ENCODE assay signal across 1 cellular context in the genomic region with DNA sequence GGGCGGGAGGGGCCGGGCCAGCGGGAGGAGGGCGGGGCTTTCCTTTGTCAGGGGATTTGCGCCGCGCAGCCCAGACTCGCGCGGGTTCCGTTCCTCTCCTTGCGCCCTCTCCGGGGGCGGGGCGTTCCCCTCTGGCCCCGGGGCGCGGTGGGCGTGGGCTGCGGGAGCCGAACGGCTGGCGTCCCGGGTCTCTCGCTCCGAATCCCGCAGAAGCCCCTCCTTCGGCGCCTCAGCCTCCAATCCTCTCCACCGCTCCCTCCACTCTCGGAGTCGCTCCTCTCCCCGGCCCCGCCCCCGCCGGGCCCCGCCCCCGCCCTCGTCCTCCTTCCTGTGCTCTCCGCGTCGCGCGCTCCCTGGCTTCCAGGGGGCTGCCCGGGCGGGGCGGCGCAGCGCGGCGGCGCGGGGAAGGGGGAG.
TF ChIP-seq lines count a peak whose summit lies in the region.

No MANE protein-coding gene starts in this region.

TF ChIP-seq in HepG2, 621 proteins besides CTCF, POLR2A, EP300 and RAD21 (continued from another document):
- TF ChIP-seq, protein P1, sequence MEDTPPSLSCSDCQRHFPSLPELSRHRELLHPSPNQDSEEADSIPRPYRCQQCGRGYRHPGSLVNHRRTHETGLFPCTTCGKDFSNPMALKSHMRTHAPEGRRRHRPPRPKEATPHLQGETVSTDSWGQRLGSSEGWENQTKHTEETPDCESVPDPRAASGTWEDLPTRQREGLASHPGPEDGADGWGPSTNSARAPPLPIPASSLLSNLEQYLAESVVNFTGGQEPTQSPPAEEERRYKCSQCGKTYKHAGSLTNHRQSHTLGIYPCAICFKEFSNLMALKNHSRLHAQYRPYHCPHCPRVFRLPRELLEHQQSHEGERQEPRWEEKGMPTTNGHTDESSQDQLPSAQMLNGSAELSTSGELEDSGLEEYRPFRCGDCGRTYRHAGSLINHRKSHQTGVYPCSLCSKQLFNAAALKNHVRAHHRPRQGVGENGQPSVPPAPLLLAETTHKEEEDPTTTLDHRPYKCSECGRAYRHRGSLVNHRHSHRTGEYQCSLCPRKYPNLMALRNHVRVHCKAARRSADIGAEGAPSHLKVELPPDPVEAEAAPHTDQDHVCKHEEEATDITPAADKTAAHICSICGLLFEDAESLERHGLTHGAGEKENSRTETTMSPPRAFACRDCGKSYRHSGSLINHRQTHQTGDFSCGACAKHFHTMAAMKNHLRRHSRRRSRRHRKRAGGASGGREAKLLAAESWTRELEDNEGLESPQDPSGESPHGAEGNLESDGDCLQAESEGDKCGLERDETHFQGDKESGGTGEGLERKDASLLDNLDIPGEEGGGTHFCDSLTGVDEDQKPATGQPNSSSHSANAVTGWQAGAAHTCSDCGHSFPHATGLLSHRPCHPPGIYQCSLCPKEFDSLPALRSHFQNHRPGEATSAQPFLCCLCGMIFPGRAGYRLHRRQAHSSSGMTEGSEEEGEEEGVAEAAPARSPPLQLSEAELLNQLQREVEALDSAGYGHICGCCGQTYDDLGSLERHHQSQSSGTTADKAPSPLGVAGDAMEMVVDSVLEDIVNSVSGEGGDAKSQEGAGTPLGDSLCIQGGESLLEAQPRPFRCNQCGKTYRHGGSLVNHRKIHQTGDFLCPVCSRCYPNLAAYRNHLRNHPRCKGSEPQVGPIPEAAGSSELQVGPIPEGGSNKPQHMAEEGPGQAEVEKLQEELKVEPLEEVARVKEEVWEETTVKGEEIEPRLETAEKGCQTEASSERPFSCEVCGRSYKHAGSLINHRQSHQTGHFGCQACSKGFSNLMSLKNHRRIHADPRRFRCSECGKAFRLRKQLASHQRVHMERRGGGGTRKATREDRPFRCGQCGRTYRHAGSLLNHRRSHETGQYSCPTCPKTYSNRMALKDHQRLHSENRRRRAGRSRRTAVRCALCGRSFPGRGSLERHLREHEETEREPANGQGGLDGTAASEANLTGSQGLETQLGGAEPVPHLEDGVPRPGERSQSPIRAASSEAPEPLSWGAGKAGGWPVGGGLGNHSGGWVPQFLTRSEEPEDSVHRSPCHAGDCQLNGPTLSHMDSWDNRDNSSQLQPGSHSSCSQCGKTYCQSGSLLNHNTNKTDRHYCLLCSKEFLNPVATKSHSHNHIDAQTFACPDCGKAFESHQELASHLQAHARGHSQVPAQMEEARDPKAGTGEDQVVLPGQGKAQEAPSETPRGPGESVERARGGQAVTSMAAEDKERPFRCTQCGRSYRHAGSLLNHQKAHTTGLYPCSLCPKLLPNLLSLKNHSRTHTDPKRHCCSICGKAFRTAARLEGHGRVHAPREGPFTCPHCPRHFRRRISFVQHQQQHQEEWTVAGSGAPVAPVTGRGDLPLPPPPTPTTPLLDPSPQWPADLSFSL (CRISPR knock-in tag; IDR thresholded peaks at IDR 0.05), result no peak
- 0 out of 2 replicates have a peak, but pooled peaks have one; percentile 45 for TF ChIP-seq KDM2A (CRISPR knock-in tag; IDR thresholded peaks at IDR 0.05; ENCODE audit: borderline replicate concordance, low read depth)
- peak; percentile 47; the same call in 1 of the 2 replicates for TF ChIP-seq FOXC1 (CRISPR knock-in tag; IDR thresholded peaks at IDR 0.05; ENCODE audit: borderline replicate concordance)
- peak; percentile 65; the same call in 1 of the 2 replicates for TF ChIP-seq SP5 (CRISPR knock-in tag; IDR thresholded peaks at IDR 0.05; ENCODE audit: borderline replicate concordance, low read depth)
- TF ChIP-seq NR3C1 (CRISPR knock-in tag; IDR thresholded peaks at IDR 0.05), result no peak
- 0 out of 2 replicates have a peak, but pooled peaks have one; percentile 9 for TF ChIP-seq ZNF441 (CRISPR knock-in tag; IDR thresholded peaks at IDR 0.05; ENCODE audit: borderline replicate concordance)
- peak; percentile 12; the same call in 1 of the 2 replicates for TF ChIP-seq DRAP1 (CRISPR knock-in tag; IDR thresholded peaks at IDR 0.05)
- 0 out of 2 replicates have a peak, but pooled peaks have one; percentile 36 for TF ChIP-seq ZBTB7B (CRISPR knock-in tag; IDR thresholded peaks at IDR 0.05)
- TF ChIP-seq ZNF280B (CRISPR knock-in tag; IDR thresholded peaks at IDR 0.05; ENCODE audit: borderline replicate concordance), result peak; percentile 10; the same call in 1 of the 2 replicates
- peak; percentile 100 for TF ChIP-seq MYPOP (CRISPR knock-in tag; IDR thresholded peaks at IDR 0.05)
- TF ChIP-seq SP4 (CRISPR knock-in tag; IDR thresholded peaks at IDR 0.05), result 0 out of 2 replicates have a peak, but pooled peaks have one; percentile 26
- TF ChIP-seq ZNF331 (CRISPR knock-in tag; IDR thresholded peaks at IDR 0.05), result peak; percentile 5; the same call in 1 of the 2 replicates
- TF ChIP-seq, protein P2, sequence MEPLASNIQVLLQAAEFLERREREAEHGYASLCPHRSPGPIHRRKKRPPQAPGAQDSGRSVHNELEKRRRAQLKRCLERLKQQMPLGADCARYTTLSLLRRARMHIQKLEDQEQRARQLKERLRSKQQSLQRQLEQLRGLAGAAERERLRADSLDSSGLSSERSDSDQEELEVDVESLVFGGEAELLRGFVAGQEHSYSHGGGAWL (CRISPR knock-in tag; IDR thresholded peaks at IDR 0.05), result 0 out of 2 replicates have a peak, but pooled peaks have one; percentile 29
- TF ChIP-seq ZMYM4 (CRISPR knock-in tag; IDR thresholded peaks at IDR 0.05), result peak; percentile 50; the same call in 1 of the 2 replicates
- 0 out of 2 replicates have a peak, but pooled peaks have one; percentile 15 for TF ChIP-seq ZNF879 (CRISPR knock-in tag; IDR thresholded peaks at IDR 0.05)
- TF ChIP-seq, protein P3, sequence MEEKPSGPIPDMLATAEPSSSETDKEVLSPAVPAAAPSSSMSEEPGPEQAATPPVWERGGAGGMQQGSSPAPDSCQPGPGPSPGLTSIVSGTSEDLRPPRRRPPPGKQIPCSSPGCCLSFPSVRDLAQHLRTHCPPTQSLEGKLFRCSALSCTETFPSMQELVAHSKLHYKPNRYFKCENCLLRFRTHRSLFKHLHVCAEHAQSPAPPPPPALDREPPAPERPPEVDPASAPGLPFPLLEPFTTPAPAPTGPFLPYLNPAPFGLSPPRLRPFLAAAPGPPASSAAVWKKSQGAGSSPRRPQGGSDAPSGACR (CRISPR knock-in tag; IDR thresholded peaks at IDR 0.05), result 0 out of 2 replicates have a peak, but pooled peaks have one; percentile 84
- TF ChIP-seq, protein P4, sequence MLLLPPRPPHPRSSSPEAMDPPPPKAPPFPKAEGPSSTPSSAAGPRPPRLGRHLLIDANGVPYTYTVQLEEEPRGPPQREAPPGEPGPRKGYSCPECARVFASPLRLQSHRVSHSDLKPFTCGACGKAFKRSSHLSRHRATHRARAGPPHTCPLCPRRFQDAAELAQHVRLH (CRISPR knock-in tag; IDR thresholded peaks at IDR 0.05; ENCODE audit: borderline replicate concordance, low read depth), result peak; percentile 39; the same call in 1 of the 2 replicates
- TF ChIP-seq ZNF235 (CRISPR knock-in tag; IDR thresholded peaks at IDR 0.05; ENCODE audit: borderline replicate concordance), result no peak
- TF ChIP-seq E2F1 (CRISPR knock-in tag; IDR thresholded peaks at IDR 0.05), result peak; percentile 10; the same call in 1 of the 2 replicates
- TF ChIP-seq MAZ (IDR thresholded peaks at IDR 0.05; ENCODE audit: borderline replicate concordance, low read depth, low read length), result peak; percentile 70
- peak; percentile 55; the same call in 1 of the 2 replicates for TF ChIP-seq MAZ (CRISPR knock-in tag; IDR thresholded peaks at IDR 0.05; ENCODE audit: low read depth)
- peak; percentile 74 for TF ChIP-seq GABPB1 (CRISPR knock-in tag; IDR thresholded peaks at IDR 0.05)
- TF ChIP-seq, protein P5, sequence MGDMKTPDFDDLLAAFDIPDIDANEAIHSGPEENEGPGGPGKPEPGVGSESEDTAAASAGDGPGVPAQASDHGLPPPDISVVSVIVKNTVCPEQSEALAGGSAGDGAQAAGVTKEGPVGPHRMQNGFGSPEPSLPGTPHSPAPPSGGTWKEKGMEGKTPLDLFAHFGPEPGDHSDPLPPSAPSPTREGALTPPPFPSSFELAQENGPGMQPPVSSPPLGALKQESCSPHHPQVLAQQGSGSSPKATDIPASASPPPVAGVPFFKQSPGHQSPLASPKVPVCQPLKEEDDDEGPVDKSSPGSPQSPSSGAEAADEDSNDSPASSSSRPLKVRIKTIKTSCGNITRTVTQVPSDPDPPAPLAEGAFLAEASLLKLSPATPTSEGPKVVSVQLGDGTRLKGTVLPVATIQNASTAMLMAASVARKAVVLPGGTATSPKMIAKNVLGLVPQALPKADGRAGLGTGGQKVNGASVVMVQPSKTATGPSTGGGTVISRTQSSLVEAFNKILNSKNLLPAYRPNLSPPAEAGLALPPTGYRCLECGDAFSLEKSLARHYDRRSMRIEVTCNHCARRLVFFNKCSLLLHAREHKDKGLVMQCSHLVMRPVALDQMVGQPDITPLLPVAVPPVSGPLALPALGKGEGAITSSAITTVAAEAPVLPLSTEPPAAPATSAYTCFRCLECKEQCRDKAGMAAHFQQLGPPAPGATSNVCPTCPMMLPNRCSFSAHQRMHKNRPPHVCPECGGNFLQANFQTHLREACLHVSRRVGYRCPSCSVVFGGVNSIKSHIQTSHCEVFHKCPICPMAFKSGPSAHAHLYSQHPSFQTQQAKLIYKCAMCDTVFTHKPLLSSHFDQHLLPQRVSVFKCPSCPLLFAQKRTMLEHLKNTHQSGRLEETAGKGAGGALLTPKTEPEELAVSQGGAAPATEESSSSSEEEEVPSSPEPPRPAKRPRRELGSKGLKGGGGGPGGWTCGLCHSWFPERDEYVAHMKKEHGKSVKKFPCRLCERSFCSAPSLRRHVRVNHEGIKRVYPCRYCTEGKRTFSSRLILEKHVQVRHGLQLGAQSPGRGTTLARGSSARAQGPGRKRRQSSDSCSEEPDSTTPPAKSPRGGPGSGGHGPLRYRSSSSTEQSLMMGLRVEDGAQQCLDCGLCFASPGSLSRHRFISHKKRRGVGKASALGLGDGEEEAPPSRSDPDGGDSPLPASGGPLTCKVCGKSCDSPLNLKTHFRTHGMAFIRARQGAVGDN (CRISPR knock-in tag; IDR thresholded peaks at IDR 0.05), result peak; percentile 12
- TF ChIP-seq DNMT1 (CRISPR knock-in tag; IDR thresholded peaks at IDR 0.05), result no peak
- TF ChIP-seq ZNF543 (CRISPR knock-in tag; IDR thresholded peaks at IDR 0.05), result 0 out of 2 replicates have a peak, but pooled peaks have one; percentile 31
- peak; percentile 64; the same call in 1 of the 2 replicates for TF ChIP-seq PITX1 (CRISPR knock-in tag; IDR thresholded peaks at IDR 0.05)
TF ChIP-seq in HepG2: peak in this region for 46.
